Comparison of ENCODE assay signal across 8 cellular contexts in genomic region chr19:12092065-12092867, GRCh38. TPM values are rescaled to one million over a fixed set of nuclear protein-coding genes. Genes with fewer than 3 reads are reported as not detected.
DNase-seq lines count a peak whose midpoint lies in the region; ATAC-seq and TF ChIP-seq lines count a peak whose summit lies in the region.

No MANE protein-coding gene starts in this region.

- no peak for TF ChIP-seq POLR2A in Peyer's patch (IDR thresholded peaks at IDR 0.05)

- H3K4me1 Mint-ChIP-seq in activated naive CD4-positive, alpha-beta T cell treated with anti-CD3 and anti-CD28 coated beads, Interleukin-2, amount 10 ng/mL, durations not matched to agents 7 days and 5 days = peaks cover 21% of the 10 kb centered on the region
- peaks cover 2% of the 10 kb centered on the region for H3K4me1 Mint-ChIP-seq in glutamatergic neuron (ENCODE audit: low read depth, unreplicated experiment)

- H3K27me3 Mint-ChIP-seq in activated naive CD4-positive, alpha-beta T cell treated with anti-CD3 and anti-CD28 coated beads, Interleukin-2, amount 10 ng/mL, durations not matched to agents 7 days and 5 days = peaks cover 13% of the 10 kb centered on the region
- no peaks in the 10 kb centered on the region for H3K27me3 Mint-ChIP-seq in glutamatergic neuron (ENCODE audit: unreplicated experiment)

- H3K27ac ChIP-seq in Peyer's patch (peak overlapping the region; percentile 40 to 74 (median 56)), neutrophil (peak overlapping the region; percentile 73), substantia nigra (ENCODE audit: low read depth, low read length, poor library complexity, severe bottlenecking) (peak overlapping the region; percentile 47)

- ATAC-seq in GM21717 (IDR thresholded peaks at IDR 0.05; ENCODE audit: unreplicated experiment) (peak; percentile 67), HG03095 (IDR thresholded peaks at IDR 0.05; ENCODE audit: unreplicated experiment) (no peak)

- no peaks in the 10 kb centered on the region for H3K27me3 ChIP-seq in Peyer's patch
- H3K27me3 ChIP-seq in neutrophil = no peaks in the 10 kb centered on the region

- CTCF ChIA-PET in activated naive CD4-positive, alpha-beta T cell treated with anti-CD3 and anti-CD28 coated beads, Interleukin-2, amount 10 ng/mL, durations not matched to agents 7 days and 5 days (lab: Charles Lee) = interaction anchor here (1.4 to 3.7 kb wide), 3 partner anchors 44 to 212 kb away, joined by 3 to 33 read pairs (median 10); partner anchors contain the start of gene ZNF20

- peak overlapping the region; percentile 79 for H3K4me3 Mint-ChIP-seq in activated naive CD4-positive, alpha-beta T cell treated with anti-CD3 and anti-CD28 coated beads, Interleukin-2, amount 10 ng/mL, durations not matched to agents 7 days and 5 days
- peak overlapping the region; percentile 86 for H3K4me3 Mint-ChIP-seq in glutamatergic neuron (ENCODE audit: unreplicated experiment)

- H3K9me3 ChIP-seq in Peyer's patch (peaks cover 0 to 4% (median 0%) of the 10 kb centered on the region in 4 donors), neutrophil (no peaks in the 10 kb centered on the region)

- H3K27ac Mint-ChIP-seq in activated naive CD4-positive, alpha-beta T cell treated with anti-CD3 and anti-CD28 coated beads, Interleukin-2, amount 10 ng/mL, durations not matched to agents 7 days and 5 days = peak overlapping the region; percentile 75
- H3K27ac Mint-ChIP-seq in glutamatergic neuron (ENCODE audit: unreplicated experiment) = no peak overlapping the region

- H3K4me1 ChIP-seq in Peyer's patch (peaks cover 0 to 16% (median 2%) of the 10 kb centered on the region in 4 donors), neutrophil (ENCODE audit: control insufficient read depth in 1 of 2, insufficient read depth in 1 of 2, low read depth in 1 of 2, low read length in 1 of 2) (peaks cover 14 to 33% of the 10 kb centered on the region in 2 experiments)

- peaks cover 8% of the 10 kb centered on the region for H3K36me3 Mint-ChIP-seq in activated naive CD4-positive, alpha-beta T cell treated with anti-CD3 and anti-CD28 coated beads, Interleukin-2, amount 10 ng/mL, durations not matched to agents 7 days and 5 days
- peaks cover 4% of the 10 kb centered on the region for H3K36me3 Mint-ChIP-seq in glutamatergic neuron (ENCODE audit: unreplicated experiment)

- H3K4me3 ChIP-seq in Peyer's patch (peak overlapping the region; percentile 45 to 66 (median 54)), neutrophil (ENCODE audit: low read depth in 1 of 2, low read length in 1 of 2) (peak overlapping the region; percentile 59 to 71)

- peak; percentile 94 for DNase-seq in AML-193 (lab: John Stamatoyannopoulos, UW)
- peak; percentile 51 to 80 (median 79) for DNase-seq in Peyer's patch
- DNase-seq in activated naive CD4-positive, alpha-beta T cell treated with anti-CD3 and anti-CD28 coated beads, Interleukin-2, amount 10 ng/mL, durations not matched to agents 7 days and 5 days = peak; percentile 77
- peak; percentile 82 for DNase-seq in glutamatergic neuron
- peak; percentile 4 to 85 (median 59) for DNase-seq in substantia nigra (lab: John Stamatoyannopoulos, UW)

- H3K36me3 ChIP-seq in Peyer's patch = no peaks in the 10 kb centered on the region
- H3K36me3 ChIP-seq in neutrophil = no peaks in the 10 kb centered on the region

- TF ChIP-seq CTCF in Peyer's patch (IDR thresholded peaks at IDR 0.05) (no peak), glutamatergic neuron (IDR thresholded peaks at IDR 0.05; ENCODE audit: partially characterized antibody, unreplicated experiment) (no peak), neutrophil (IDR thresholded peaks at IDR 0.05) (no peak)

- H3K9me3 Mint-ChIP-seq in activated naive CD4-positive, alpha-beta T cell treated with anti-CD3 and anti-CD28 coated beads, Interleukin-2, amount 10 ng/mL, durations not matched to agents 7 days and 5 days = peaks cover 27% of the 10 kb centered on the region
- H3K9me3 Mint-ChIP-seq in glutamatergic neuron (ENCODE audit: unreplicated experiment) = peaks cover 2% of the 10 kb centered on the region

RNA-seq across cellular contexts. Expression of gene ZNF844, which starts 27.7 kb away (rescaled TPM):
- total RNA-seq in Peyer's patch = 10 to 100 TPM in 1 of 4 donors, 1 to 10 TPM in 3; 7.0 to 16.5 (median 9.6) TPM
- 22.2 TPM for total RNA-seq in glutamatergic neuron (ENCODE audit: unreplicated experiment)

RNA-seq across cellular contexts. Expression of gene ZNF878, which starts 39.5 kb away (rescaled TPM):
- not detected for total RNA-seq in Peyer's patch
- 1.6 TPM for total RNA-seq in glutamatergic neuron (ENCODE audit: unreplicated experiment)

RNA-seq across cellular contexts. Expression of gene ZNF20, which starts 47.9 kb away (rescaled TPM):
- total RNA-seq in Peyer's patch (1 to 10 TPM in 3 of 4 donors, under 1 TPM in 1; 0.88 to 9.5 (median 7.6) TPM), glutamatergic neuron (ENCODE audit: unreplicated experiment) (8.1 TPM)

RNA-seq across cellular contexts. Expression of gene ZNF433, which starts 56.8 kb away (rescaled TPM):
- total RNA-seq in Peyer's patch = 1 to 10 TPM in 2 of 4 donors, under 1 TPM in 1, not detected in 1; 0.35 to 3.5 (median 1.7) TPM
- 4.5 TPM for total RNA-seq in glutamatergic neuron (ENCODE audit: unreplicated experiment)
